ENCODE assay signal across 18 cellular contexts in the genomic region with DNA sequence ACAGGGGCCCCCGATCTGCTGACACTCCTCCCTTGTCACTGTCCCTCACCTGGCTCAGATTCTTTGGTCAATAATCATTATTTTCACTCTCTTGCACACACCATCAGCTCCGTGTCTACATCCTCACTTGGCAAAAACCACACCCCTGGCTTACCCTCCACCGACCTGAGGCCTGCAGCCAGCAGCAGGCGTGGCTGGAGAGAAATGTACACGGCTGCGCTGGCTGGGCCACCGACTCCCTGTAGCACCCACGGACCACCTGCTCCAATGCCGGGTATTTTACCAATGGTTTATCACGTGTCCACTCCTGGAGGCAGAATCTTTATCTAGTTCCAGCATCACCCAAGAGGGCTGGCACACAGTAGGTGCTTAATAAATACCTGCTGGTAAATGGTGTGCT.
"Had no signal": no experiment of that assay in that cellular context is flagged by ENCODE, and none has a peak within 500 bp of the region (broad histone marks: within the 10 kb centered on the region; RNA-seq: fewer than 3 reads in every experiment).

No MANE protein-coding gene starts in this region.

- H3K27me3 Mint-ChIP-seq: dendritic cell treated with granulocyte-macrophage colony-stimulating factor and Interleukin-4, amounts not matched to agents 40 ng/mL and 50 ng/mL, for 4 days had no signal

- H3K4me1 ChIP-seq: esophagus muscularis mucosa, gastrocnemius medialis, heart right ventricle, left ventricle myocardium inferior, right atrium auricular region, sigmoid colon had no signal

- H3K36me3 ChIP-seq: esophagus muscularis mucosa, gastrocnemius medialis, heart right ventricle, left ventricle myocardium inferior, right atrium auricular region, sigmoid colon had no signal

- H3K9me3 Mint-ChIP-seq: dendritic cell treated with granulocyte-macrophage colony-stimulating factor and Interleukin-4, amounts not matched to agents 40 ng/mL and 50 ng/mL, for 4 days; effector memory CD8-positive, alpha-beta T cell; stimulated activated naive B cell treated with anti-CD40 and anti-IgM and Interleukin-4, amounts not matched to agents 10 μg/mL and 1 μg/mL and 100 μg/mL, for 72 hours; stimulated activated naive CD8-positive, alpha-beta T cell treated with anti-CD3 and anti-CD28 coated beads, Interleukin-15, amount 100 ng/mL, for 72 hours had no signal

- H3K4me3 Mint-ChIP-seq: dendritic cell treated with granulocyte-macrophage colony-stimulating factor and Interleukin-4, amounts not matched to agents 40 ng/mL and 50 ng/mL, for 4 days; effector memory CD8-positive, alpha-beta T cell; nephron; stimulated activated naive B cell treated with anti-CD40 and anti-IgM and Interleukin-4, amounts not matched to agents 10 μg/mL and 1 μg/mL and 100 μg/mL, for 72 hours; stimulated activated naive CD8-positive, alpha-beta T cell treated with anti-CD3 and anti-CD28 coated beads, Interleukin-15, amount 100 ng/mL, for 72 hours had no signal

- H3K36me3 Mint-ChIP-seq: naive B cell; stimulated activated naive B cell treated with anti-CD40 and anti-IgM and Interleukin-4, amounts not matched to agents 10 μg/mL and 1 μg/mL and 100 μg/mL, for 72 hours had no signal

- H3K27me3 ChIP-seq: right atrium auricular region had no signal

- H3K27ac Mint-ChIP-seq: dendritic cell treated with granulocyte-macrophage colony-stimulating factor and Interleukin-4, amounts not matched to agents 40 ng/mL and 50 ng/mL, for 4 days; effector memory CD8-positive, alpha-beta T cell; nephron; stimulated activated naive B cell treated with anti-CD40 and anti-IgM and Interleukin-4, amounts not matched to agents 10 μg/mL and 1 μg/mL and 100 μg/mL, for 72 hours; stimulated activated naive CD8-positive, alpha-beta T cell treated with anti-CD3 and anti-CD28 coated beads, Interleukin-15, amount 100 ng/mL, for 72 hours had no signal

- H3K4me3 ChIP-seq: esophagus muscularis mucosa, gastrocnemius medialis, heart right ventricle, left ventricle myocardium inferior, right atrium auricular region, sigmoid colon, skin epidermis had no signal

- H3K9me3 ChIP-seq: gastrocnemius medialis, heart right ventricle, left ventricle myocardium inferior, right atrium auricular region, sigmoid colon had no signal

- H3K27ac ChIP-seq: epithelial cell of prostate, esophagus muscularis mucosa, gastrocnemius medialis, heart right ventricle, left ventricle myocardium inferior, right atrium auricular region, sigmoid colon, skin epidermis had no signal

- DNase-seq: effector memory CD8-positive, alpha-beta T cell; gastrocnemius medialis; heart right ventricle; islet precursor cell; left ventricle myocardium inferior; naive B cell; sigmoid colon; stimulated activated CD4-positive, alpha-beta T cell treated with anti-CD3 and anti-CD28 coated beads, Interleukin-2, amount 100 ng/mL, for 24 hours; stimulated activated CD4-positive, alpha-beta T cell treated with anti-CD3 and anti-CD28 coated beads, Interleukin-4, amount 100 ng/mL, for 4 hours; stimulated activated naive B cell treated with anti-CD40 and anti-IgM and Interleukin-4, amounts not matched to agents 10 μg/mL and 1 μg/mL and 100 μg/mL, for 72 hours; stimulated activated naive CD8-positive, alpha-beta T cell treated with anti-CD3 and anti-CD28 coated beads, Interleukin-15, amount 100 ng/mL, for 72 hours; trophoblast cell had no signal

- H3K4me1 Mint-ChIP-seq: naive B cell; nephron; stimulated activated naive B cell treated with anti-CD40 and anti-IgM and Interleukin-4, amounts not matched to agents 10 μg/mL and 1 μg/mL and 100 μg/mL, for 72 hours; stimulated activated naive CD8-positive, alpha-beta T cell treated with anti-CD3 and anti-CD28 coated beads, Interleukin-15, amount 100 ng/mL, for 72 hours had no signal

- ATAC-seq: effector memory CD8-positive, alpha-beta T cell; gastrocnemius medialis; heart right ventricle; stimulated activated naive B cell treated with anti-CD40 and anti-IgM and Interleukin-4, amounts not matched to agents 10 μg/mL and 1 μg/mL and 100 μg/mL, for 72 hours; stimulated activated naive CD8-positive, alpha-beta T cell treated with anti-CD3 and anti-CD28 coated beads, Interleukin-15, amount 100 ng/mL, for 72 hours had no signal
